ENCODE assay signal across 26 cellular contexts in the genomic region with DNA sequence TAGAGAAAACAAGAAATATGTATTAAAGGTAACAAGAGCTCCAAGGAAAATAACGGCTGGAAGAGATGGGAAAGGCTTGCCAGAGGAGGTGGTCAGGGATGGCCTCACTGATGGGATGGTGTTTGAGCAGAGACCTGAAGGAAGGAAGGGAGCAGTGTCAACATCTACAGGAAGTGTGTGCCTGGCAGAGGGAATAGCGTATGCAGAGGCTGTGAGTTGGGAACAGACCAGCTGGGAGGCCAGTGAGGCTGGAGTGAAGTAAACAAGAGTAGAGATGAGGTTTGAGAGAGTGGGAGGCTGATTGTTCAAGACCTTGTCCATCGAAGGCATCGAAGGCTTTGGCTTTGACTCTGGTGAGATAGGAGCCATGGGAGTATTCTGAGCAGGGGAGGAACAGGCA. TPM values are rescaled to one million over a fixed set of nuclear protein-coding genes. Genes with fewer than 3 reads are reported as not detected.
"Had no signal": no experiment of that assay in that cellular context is flagged by ENCODE, and none has a peak within 500 bp of the region (broad histone marks: within the 10 kb centered on the region; RNA-seq: fewer than 3 reads in every experiment).

No MANE protein-coding gene starts in this region.

- H3K27ac ChIP-seq: WERI-Rb-1 had no signal

- FAIRE-seq: K562, RCC 7860 had no signal

- H3K36me3 ChIP-seq: WERI-Rb-1 had no signal

- DNase-seq: activated CD4-positive, alpha-beta memory T cell treated with anti-CD3 and anti-CD28 coated beads, Interleukin-2, amount 10 ng/mL, durations not matched to agents 7 days and 5 days; activated CD4-positive, alpha-beta T cell treated with anti-CD3 and anti-CD28 coated beads for 36 hours; activated CD4-positive, alpha-beta T cell treated with anti-CD3 and anti-CD28 coated beads, Interleukin-2, amount 50 U/mL, for 1 hour; activated gamma-delta T cell; activated naive CD4-positive, alpha-beta T cell treated with anti-CD3 and anti-CD28 coated beads for 36 hours; activated T-cell treated with anti-CD3 and anti-CD28 coated beads for 4 hours; activated T-cell treated with anti-CD3 and anti-CD28 coated beads, Interleukin-2, amount 50 U/mL, for 48 hours; caudate nucleus; Karpas-422; MM.1S; NCI-H1105 treated with DMSO at 0.1 percent for 48 hours; NCI-H1436 treated with DMSO at 0.1 percent for 48 hours; NCI-H187; NCI-H2081 treated with DMSO at 0.1 percent for 48 hours; NCI-H446; NCI-H524; SHP77 treated with DMSO at 0.1 percent for 48 hours; T-cell; T-helper 2 cell; T1000; WERI-Rb-1 had no signal

- H3K4me3 ChIP-seq: K562 had no signal

- ATAC-seq: activated CD4-positive, alpha-beta T cell treated with anti-CD3 and anti-CD28 coated beads for 36 hours; activated T-helper 17 cell treated with anti-CD3 and anti-CD28 coated beads, Interleukin-2, amount 50 U/mL, for 72 hours; K562; T-cell had no signal

RNA-seq across cellular contexts. Expression of gene SGSM1, which starts 6.9 kb away (rescaled TPM):
- total RNA-seq: K562 had no signal
- polyA plus RNA-seq: K562 had no signal

RNA-seq across cellular contexts. Expression of gene PIWIL3, which starts 38.4 kb away (rescaled TPM):
- total RNA-seq: activated CD4-positive, alpha-beta memory T cell treated with anti-CD3 and anti-CD28 coated beads, Interleukin-2, amount 10 ng/mL, durations not matched to agents 7 days and 5 days; activated CD4-positive, alpha-beta T cell treated with anti-CD3 and anti-CD28 coated beads for 36 hours; activated CD8-positive, alpha-beta memory T cell treated with anti-CD3 and anti-CD28 coated beads for 36 hours; activated naive CD4-positive, alpha-beta T cell treated with anti-CD3 and anti-CD28 coated beads for 36 hours; activated T-helper 17 cell treated with anti-CD3 and anti-CD28 coated beads, Interleukin-2, amount 50 U/mL, for 72 hours; K562; SK-MEL-5; T-cell had no signal
